Comparison of ENCODE assay signal across 1 cellular context in genomic region chr1:12406218-12407021, GRCh38.
TF ChIP-seq lines count a peak whose summit lies in the region.

No MANE protein-coding gene starts in this region.

TF ChIP-seq in WTC11, 78 proteins besides CTCF, POLR2A, EP300 and RAD21 (continued from another document):
- no peak for TF ChIP-seq ZNF425 (CRISPR knock-in tag; conservative IDR thresholded peaks at IDR 0.05)
